Comparison of ENCODE assay signal across 8 cellular contexts in the genomic region with DNA sequence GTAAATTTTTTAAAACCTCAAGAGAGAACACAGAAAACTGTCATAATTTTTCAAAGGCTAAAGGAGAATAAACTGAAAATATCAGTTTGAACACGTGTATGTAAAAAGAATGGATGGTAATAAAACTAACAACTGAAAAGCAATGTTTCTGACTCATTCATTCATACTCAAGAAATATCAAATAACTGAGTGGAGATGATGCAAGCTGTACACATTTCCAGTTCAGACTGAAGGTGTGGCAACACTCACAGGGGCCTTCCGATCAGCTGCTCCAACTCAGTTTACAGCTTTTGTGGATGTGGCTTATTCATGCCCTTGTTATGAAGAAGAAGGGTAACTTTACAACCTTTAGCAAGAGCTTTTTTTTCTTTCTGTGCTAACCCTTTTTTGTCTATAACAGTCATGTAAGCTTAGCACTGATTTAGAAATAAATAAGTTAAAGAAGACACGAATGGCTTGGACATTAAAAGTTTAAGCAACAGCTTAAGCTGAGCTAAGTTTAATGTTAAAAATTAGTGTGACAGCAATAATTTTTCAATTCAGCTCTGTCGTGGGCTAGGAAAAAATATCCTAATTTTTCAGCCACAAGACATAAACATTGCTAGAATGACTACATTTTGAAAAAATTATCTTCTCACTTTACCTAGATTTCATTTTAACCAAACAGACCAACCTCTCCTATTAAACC.
DNase-seq lines count a peak whose midpoint lies in the region; ATAC-seq and TF ChIP-seq lines count a peak whose summit lies in the region.

No MANE protein-coding gene starts in this region.

- no peaks in the 10 kb centered on the region for H3K36me3 ChIP-seq in rectal smooth muscle tissue (ENCODE audit: control insufficient read depth, insufficient read depth, low read length)

- no peaks in the 10 kb centered on the region for H3K27me3 ChIP-seq in rectal smooth muscle tissue (ENCODE audit: control insufficient read depth, insufficient read depth, low read length)

- in situ Hi-C loops in G401 (cut with HindIII; ENCODE audit: low sequenced_read_pairs) = no loop called here

- DNase-seq in activated T-cell treated with anti-CD3 and anti-CD28 coated beads for 1 hour (ENCODE audit: low read depth) = peak; percentile 14
- DNase-seq in activated T-cell treated with anti-CD3 and anti-CD28 coated beads for 4 hours = no peak
- DNase-seq in SW480 (ENCODE audit: low spot score) = peak; percentile 91
- no peak for DNase-seq in coronary artery (ENCODE audit: low spot score)
- no peak for DNase-seq in G401 (ENCODE audit: low spot score)

- peaks cover 24% of the 10 kb centered on the region for H3K4me1 ChIP-seq in rectal smooth muscle tissue (ENCODE audit: control insufficient read depth, insufficient read depth, low read length)

- ATAC-seq in HG03159 (IDR thresholded peaks at IDR 0.05; ENCODE audit: unreplicated experiment) (no peak), HG03520 (IDR thresholded peaks at IDR 0.05; ENCODE audit: unreplicated experiment) (no peak)

- H3K4me3 ChIP-seq in coronary artery (peak overlapping the region; percentile 44), rectal smooth muscle tissue (ENCODE audit: low read length) (no peak overlapping the region)

- TF ChIP-seq CTCF in coronary artery (IDR thresholded peaks at IDR 0.05) = no peak

- H3K9ac ChIP-seq in rectal smooth muscle tissue (ENCODE audit: low read length) = no peak overlapping the region

- H3K27ac ChIP-seq in coronary artery (no peak overlapping the region), rectal smooth muscle tissue (ENCODE audit: low read depth, low read length) (peak overlapping the region; percentile 16)

Comparison
In these comparisons a context has a peak if more than half of its experiments do, and no peak if none do; other contexts are left out.
1. DNase-seq: peak in activated T-cell treated with anti-CD3 and anti-CD28 coated beads for 1 hour (single experiment) and SW480 (single experiment); none in activated T-cell treated with anti-CD3 and anti-CD28 coated beads for 4 hours (single experiment), coronary artery (single experiment) and G401 (single experiment).